ENCODE assay signal across 1 cellular context in the genomic region with DNA sequence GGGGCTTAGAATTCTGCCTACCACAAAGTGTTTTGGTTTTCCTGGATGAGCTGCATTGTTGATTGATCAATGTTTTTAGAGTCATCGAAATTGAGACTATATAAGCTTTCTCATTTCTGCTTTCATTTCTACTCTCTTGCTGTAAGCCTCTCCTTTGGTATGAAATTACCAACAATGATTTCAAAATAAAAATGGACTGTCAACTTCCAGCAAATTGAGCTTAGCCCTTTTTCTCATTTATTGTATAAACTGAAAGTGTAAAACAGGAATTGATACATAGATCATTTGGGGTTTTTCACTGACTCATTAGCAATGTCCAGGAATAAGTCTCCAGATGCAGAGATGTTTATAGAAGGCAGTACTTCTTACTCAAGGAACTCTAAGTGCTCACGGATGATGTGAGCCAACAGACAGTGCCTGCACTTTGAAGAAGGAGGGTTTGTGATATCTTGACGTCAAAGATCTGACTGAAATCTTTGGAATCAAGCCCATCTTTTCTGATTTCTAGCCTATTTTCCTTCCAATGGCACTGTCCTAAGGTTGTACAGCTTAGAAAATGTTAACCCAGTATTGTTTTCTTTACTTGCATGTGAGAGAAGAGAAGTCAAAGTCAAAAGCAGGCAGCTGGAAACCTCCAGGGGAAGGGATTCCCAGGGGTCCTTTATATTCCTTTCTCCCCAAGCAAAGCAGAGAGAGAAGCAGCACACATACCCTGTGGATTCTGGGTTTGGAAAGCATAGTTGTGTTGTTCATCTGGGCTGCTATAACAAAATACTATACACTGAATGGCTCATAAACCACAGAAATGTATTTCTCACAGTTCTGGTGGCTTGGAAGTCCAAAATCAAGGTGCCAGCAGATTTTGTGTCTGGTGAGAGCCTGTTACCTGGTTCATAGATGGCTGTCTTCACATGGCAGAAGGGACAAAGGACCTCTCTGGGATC.
TF ChIP-seq lines count a peak whose summit lies in the region.

No MANE protein-coding gene starts in this region.

TF ChIP-seq in SK-N-SH, 30 proteins besides CTCF, POLR2A, EP300 and RAD21 (continued from another document):
- TF ChIP-seq FOXJ3 (CRISPR knock-in tag; IDR thresholded peaks at IDR 0.05), result no peak
